1 cellular context compared by ENCODE assay signal in the genomic region with DNA sequence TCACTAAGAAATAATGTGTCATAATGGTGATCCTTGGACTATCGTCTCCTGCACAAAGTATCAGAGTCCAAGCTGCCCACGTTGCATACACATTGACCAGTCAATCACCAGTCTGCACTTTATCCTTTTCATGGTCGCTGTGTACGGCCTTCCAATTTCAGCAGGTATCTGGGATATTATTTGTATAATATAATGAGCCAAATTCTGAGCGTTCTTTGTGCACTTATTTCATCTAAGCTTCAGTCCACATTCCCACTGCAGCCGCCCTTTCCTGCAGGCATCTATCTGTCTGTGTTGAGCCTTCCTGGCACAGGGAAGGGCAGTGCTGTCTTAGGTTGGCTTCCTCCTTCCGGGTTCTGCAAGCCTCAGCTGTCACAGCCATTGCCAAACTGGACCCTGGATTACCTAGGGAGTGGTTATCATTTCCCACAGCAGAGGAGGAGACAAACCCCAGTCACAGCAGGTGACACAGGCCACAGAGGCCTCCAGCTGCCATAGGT.
TF ChIP-seq lines count a peak whose summit lies in the region.

No MANE protein-coding gene starts in this region.

TF ChIP-seq in HepG2, 621 proteins besides CTCF, POLR2A, EP300 and RAD21 (continued from another document and continues in another):
- TF ChIP-seq MBNL3 (CRISPR knock-in tag; conservative IDR thresholded peaks at IDR 0.05) (no peak), ARID4A (CRISPR knock-in tag; IDR thresholded peaks at IDR 0.05; ENCODE audit: borderline replicate concordance) (no peak), GTF3A (CRISPR knock-in tag; conservative IDR thresholded peaks at IDR 0.05) (no peak), SP4 (CRISPR knock-in tag; IDR thresholded peaks at IDR 0.05) (no peak), AGO1 (IDR thresholded peaks at IDR 0.05; ENCODE audit: low read depth, low read length, poor library complexity, severe bottlenecking) (no peak), ZNF256 (CRISPR knock-in tag; conservative IDR thresholded peaks at IDR 0.05) (no peak), ZNF460 (CRISPR knock-in tag; IDR thresholded peaks at IDR 0.05; ENCODE audit: borderline replicate concordance) (no peak), MNT (IDR thresholded peaks at IDR 0.05) (no peak), ISX (CRISPR knock-in tag; conservative IDR thresholded peaks at IDR 0.05) (no peak), ZNF788 (CRISPR knock-in tag; IDR thresholded peaks at IDR 0.05; ENCODE audit: borderline replicate concordance) (peak; percentile 50; the same call in 1 of the 2 replicates), ARNT2 (CRISPR knock-in tag; IDR thresholded peaks at IDR 0.05; ENCODE audit: low read depth) (no peak), ZFP1 (CRISPR knock-in tag; IDR thresholded peaks at IDR 0.05) (no peak), PBX2 (CRISPR knock-in tag; IDR thresholded peaks at IDR 0.05) (peak; percentile 81), CREB1 (IDR thresholded peaks at IDR 0.05) (peak; percentile 43; the same call in 1 of the 2 replicates), CREB1 (CRISPR knock-in tag; IDR thresholded peaks at IDR 0.05) (no peak), KAT8 (CRISPR knock-in tag; IDR thresholded peaks at IDR 0.05) (peak; percentile 61), ZNF431 (CRISPR knock-in tag; IDR thresholded peaks at IDR 0.05; ENCODE audit: borderline replicate concordance, low read depth) (0 out of 2 replicates have a peak, but pooled peaks have one; percentile 58), ZNF30 (CRISPR knock-in tag; IDR thresholded peaks at IDR 0.05) (no peak), IRF2 (CRISPR knock-in tag; IDR thresholded peaks at IDR 0.05) (no peak; the same call in 1 of the 2 replicates), MEF2D (CRISPR knock-in tag; IDR thresholded peaks at IDR 0.05) (0 out of 2 replicates have a peak, but pooled peaks have one; percentile 23), ZNF24 (IDR thresholded peaks at IDR 0.05) (no peak), FLYWCH1 (CRISPR knock-in tag; IDR thresholded peaks at IDR 0.05) (no peak), PCBP1 (IDR thresholded peaks at IDR 0.05; ENCODE audit: borderline replicate concordance, low read depth, low read length) (no peak), ZNF33A (CRISPR knock-in tag; IDR thresholded peaks at IDR 0.05; ENCODE audit: borderline replicate concordance) (no peak), HNRNPH1 (optimal IDR thresholded peaks at IDR 0.05; ENCODE audit: low read depth, low read length) (no peak), ZNF691 (CRISPR knock-in tag; IDR thresholded peaks at IDR 0.05; ENCODE audit: borderline replicate concordance, low read depth) (no peak), RFXAP (CRISPR knock-in tag; IDR thresholded peaks at IDR 0.05; ENCODE audit: borderline replicate concordance) (0 out of 2 replicates have a peak, but pooled peaks have one; percentile 41), ZBTB20 (CRISPR knock-in tag; IDR thresholded peaks at IDR 0.05; ENCODE audit: borderline replicate concordance, low read depth) (no peak), ARNTL (CRISPR knock-in tag; IDR thresholded peaks at IDR 0.05) (0 out of 2 replicates have a peak, but pooled peaks have one; percentile 19), IKZF1 (IDR thresholded peaks at IDR 0.05) (no peak), GABPB1 (CRISPR knock-in tag; IDR thresholded peaks at IDR 0.05) (no peak), SMAD1 (CRISPR knock-in tag; IDR thresholded peaks at IDR 0.05; ENCODE audit: borderline replicate concordance, low read depth) (no peak)
- TF ChIP-seq, protein P1, sequence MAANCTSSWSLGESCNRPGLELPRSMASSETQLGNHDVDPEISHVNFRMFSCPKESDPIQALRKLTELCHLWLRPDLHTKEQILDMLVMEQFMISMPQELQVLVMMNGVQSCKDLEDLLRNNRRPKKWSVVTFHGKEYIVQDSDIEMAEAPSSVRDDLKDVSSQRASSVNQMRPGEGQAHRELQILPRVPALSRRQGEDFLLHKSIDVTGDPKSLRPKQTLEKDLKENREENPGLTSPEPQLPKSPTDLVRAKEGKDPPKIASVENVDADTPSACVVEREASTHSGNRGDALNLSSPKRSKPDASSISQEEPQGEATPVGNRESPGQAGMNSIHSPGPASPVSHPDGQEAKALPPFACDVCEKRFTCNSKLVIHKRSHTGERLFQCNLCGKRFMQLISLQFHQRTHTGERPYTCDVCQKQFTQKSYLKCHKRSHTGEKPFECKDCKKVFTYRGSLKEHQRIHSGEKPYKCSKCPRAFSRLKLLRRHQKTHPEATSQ (CRISPR knock-in tag; IDR thresholded peaks at IDR 0.05; ENCODE audit: borderline replicate concordance) = no peak
- TF ChIP-seq, protein P2, sequence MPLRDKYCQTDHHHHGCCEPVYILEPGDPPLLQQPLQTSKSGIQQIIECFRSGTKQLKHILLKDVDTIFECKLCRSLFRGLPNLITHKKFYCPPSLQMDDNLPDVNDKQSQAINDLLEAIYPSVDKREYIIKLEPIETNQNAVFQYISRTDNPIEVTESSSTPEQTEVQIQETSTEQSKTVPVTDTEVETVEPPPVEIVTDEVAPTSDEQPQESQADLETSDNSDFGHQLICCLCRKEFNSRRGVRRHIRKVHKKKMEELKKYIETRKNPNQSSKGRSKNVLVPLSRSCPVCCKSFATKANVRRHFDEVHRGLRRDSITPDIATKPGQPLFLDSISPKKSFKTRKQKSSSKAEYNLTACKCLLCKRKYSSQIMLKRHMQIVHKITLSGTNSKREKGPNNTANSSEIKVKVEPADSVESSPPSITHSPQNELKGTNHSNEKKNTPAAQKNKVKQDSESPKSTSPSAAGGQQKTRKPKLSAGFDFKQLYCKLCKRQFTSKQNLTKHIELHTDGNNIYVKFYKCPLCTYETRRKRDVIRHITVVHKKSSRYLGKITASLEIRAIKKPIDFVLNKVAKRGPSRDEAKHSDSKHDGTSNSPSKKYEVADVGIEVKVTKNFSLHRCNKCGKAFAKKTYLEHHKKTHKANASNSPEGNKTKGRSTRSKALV (CRISPR knock-in tag; IDR thresholded peaks at IDR 0.05) = no peak
- TF ChIP-seq, protein P3, sequence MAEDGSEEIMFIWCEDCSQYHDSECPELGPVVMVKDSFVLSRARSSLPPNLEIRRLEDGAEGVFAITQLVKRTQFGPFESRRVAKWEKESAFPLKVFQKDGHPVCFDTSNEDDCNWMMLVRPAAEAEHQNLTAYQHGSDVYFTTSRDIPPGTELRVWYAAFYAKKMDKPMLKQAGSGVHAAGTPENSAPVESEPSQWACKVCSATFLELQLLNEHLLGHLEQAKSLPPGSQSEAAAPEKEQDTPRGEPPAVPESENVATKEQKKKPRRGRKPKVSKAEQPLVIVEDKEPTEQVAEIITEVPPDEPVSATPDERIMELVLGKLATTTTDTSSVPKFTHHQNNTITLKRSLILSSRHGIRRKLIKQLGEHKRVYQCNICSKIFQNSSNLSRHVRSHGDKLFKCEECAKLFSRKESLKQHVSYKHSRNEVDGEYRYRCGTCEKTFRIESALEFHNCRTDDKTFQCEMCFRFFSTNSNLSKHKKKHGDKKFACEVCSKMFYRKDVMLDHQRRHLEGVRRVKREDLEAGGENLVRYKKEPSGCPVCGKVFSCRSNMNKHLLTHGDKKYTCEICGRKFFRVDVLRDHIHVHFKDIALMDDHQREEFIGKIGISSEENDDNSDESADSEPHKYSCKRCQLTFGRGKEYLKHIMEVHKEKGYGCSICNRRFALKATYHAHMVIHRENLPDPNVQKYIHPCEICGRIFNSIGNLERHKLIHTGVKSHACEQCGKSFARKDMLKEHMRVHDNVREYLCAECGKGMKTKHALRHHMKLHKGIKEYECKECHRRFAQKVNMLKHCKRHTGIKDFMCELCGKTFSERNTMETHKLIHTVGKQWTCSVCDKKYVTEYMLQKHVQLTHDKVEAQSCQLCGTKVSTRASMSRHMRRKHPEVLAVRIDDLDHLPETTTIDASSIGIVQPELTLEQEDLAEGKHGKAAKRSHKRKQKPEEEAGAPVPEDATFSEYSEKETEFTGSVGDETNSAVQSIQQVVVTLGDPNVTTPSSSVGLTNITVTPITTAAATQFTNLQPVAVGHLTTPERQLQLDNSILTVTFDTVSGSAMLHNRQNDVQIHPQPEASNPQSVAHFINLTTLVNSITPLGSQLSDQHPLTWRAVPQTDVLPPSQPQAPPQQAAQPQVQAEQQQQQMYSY (CRISPR knock-in tag; IDR thresholded peaks at IDR 0.05) = no peak
- TF ChIP-seq, protein P4, sequence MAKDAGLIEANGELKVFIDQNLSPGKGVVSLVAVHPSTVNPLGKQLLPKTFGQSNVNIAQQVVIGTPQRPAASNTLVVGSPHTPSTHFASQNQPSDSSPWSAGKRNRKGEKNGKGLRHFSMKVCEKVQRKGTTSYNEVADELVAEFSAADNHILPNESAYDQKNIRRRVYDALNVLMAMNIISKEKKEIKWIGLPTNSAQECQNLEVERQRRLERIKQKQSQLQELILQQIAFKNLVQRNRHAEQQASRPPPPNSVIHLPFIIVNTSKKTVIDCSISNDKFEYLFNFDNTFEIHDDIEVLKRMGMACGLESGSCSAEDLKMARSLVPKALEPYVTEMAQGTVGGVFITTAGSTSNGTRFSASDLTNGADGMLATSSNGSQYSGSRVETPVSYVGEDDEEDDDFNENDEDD (CRISPR knock-in tag; IDR thresholded peaks at IDR 0.05; ENCODE audit: borderline replicate concordance) = no peak
